29 cellular contexts compared by ENCODE assay signal in genomic region chr6:130859161-130859867, GRCh38. TPM values are rescaled to one million over a fixed set of nuclear protein-coding genes. Genes with fewer than 3 reads are reported as not detected.
A peak's percentile ranks its signal among the peaks of the same experiment; 100 is the strongest.
DNase-seq lines count a peak whose midpoint lies in the region; ATAC-seq and TF ChIP-seq lines count a peak whose summit lies in the region.
"Had no signal": no experiment of that assay in that cellular context is flagged by ENCODE, and none has a peak within 500 bp of the region (broad histone marks: within the 10 kb centered on the region; RNA-seq: fewer than 3 reads in every experiment).

No MANE protein-coding gene starts in this region.

- H3K9me3 Mint-ChIP-seq in H9 = peaks cover 0 to 4% of the 10 kb centered on the region in 2 experiments; a peak in 3 of 5 replicates
- peaks cover 8% of the 10 kb centered on the region for H3K9me3 Mint-ChIP-seq in nephron
- no peaks in the 10 kb centered on the region for H3K9me3 Mint-ChIP-seq in glutamatergic neuron (ENCODE audit: unreplicated experiment)
- H3K9me3 Mint-ChIP-seq: CD4-positive, alpha-beta T cell; HFFc6; T-helper 1 cell treated with Interleukin-12 subunit alpha and Interleukin-12 subunit beta and Interleukin-4 antibody, amounts not matched to agents 30 μg/mL and 1 μg/mL, for 36 hours had no signal

- no peak overlapping the region for H4K8ac ChIP-seq in H9 (replicated peaks; ENCODE audit: insufficient read length, low read depth, low read length)

- H3K56ac ChIP-seq in H9 (ENCODE audit: insufficient read length, low read depth, low read length) = no peak overlapping the region

- H3K9me3 ChIP-seq in H9 (ENCODE audit: control insufficient read depth, low read depth, low read length) (no peaks in the 10 kb centered on the region), T-helper 17 cell (ENCODE audit: control insufficient read depth, low read length, poor library complexity, severe bottlenecking) (no peaks in the 10 kb centered on the region)
- H3K9me3 ChIP-seq: A549, HAP-1, MG63 had no signal

- H3K27me3 Mint-ChIP-seq in H9 (ENCODE audit: low read depth) (no peaks in the 10 kb centered on the region), T-helper 17 cell (no peaks in the 10 kb centered on the region), nephron (ENCODE audit: low read depth) (no peaks in the 10 kb centered on the region), glutamatergic neuron (ENCODE audit: unreplicated experiment) (no peaks in the 10 kb centered on the region)
- H3K27me3 Mint-ChIP-seq: CD4-positive, alpha-beta T cell had no signal

- peaks cover 9 to 13% (median 11%) of the 10 kb centered on the region in 3 experiments for H3K36me3 Mint-ChIP-seq in H9 (ENCODE audit: insufficient read depth in 1 of 3, low read depth in 3 of 3)
- H3K36me3 Mint-ChIP-seq in T-helper 17 cell (ENCODE audit: low read depth) = peaks cover 9% of the 10 kb centered on the region
- H3K36me3 Mint-ChIP-seq in nephron (ENCODE audit: low read depth) = peaks cover 41% of the 10 kb centered on the region
- no peaks in the 10 kb centered on the region for H3K36me3 Mint-ChIP-seq in glutamatergic neuron (ENCODE audit: unreplicated experiment)

- H2BK12ac ChIP-seq in H9 (ENCODE audit: insufficient read length, low read depth, low read length) = no peak overlapping the region

- no peaks in the 10 kb centered on the region for H3K4me1 ChIP-seq in H9 (ENCODE audit: insufficient read depth, low read length)
- H3K4me1 ChIP-seq: A549; BLaER1 treated with 17β-estradiol and CSF1 and Interleukin-3, amounts not matched to agents 10 nM and 100 nM; HAP-1 had no signal

- H2BK5ac ChIP-seq in H9 (ENCODE audit: insufficient read length, low read length) = no peak overlapping the region

- H4K91ac ChIP-seq in H9 (ENCODE audit: insufficient read length, low read depth, low read length) = no peak overlapping the region

- no peaks in the 10 kb centered on the region for H4K20me1 ChIP-seq in H9 (ENCODE audit: control insufficient read depth, insufficient read depth, insufficient read length)
- H4K20me1 ChIP-seq: BLaER1 treated with 17β-estradiol and CSF1 and Interleukin-3, amounts not matched to agents 10 nM and 100 nM had no signal

- H3K27ac Mint-ChIP-seq in H9 (peak overlapping the region in 2 of 3 experiments; percentile 15 to 23; a peak in 3 of 7 replicates), T-helper 17 cell (peak overlapping the region; percentile 24), nephron (peak overlapping the region; percentile 0 to 30 (median 7)), glutamatergic neuron (ENCODE audit: unreplicated experiment) (no peak overlapping the region)
- H3K27ac Mint-ChIP-seq: CD4-positive, alpha-beta T cell; HFFc6; T-helper 1 cell treated with Interleukin-12 subunit alpha and Interleukin-12 subunit beta and Interleukin-4 antibody, amounts not matched to agents 30 μg/mL and 1 μg/mL, for 36 hours had no signal

- no peak overlapping the region for H2AK5ac ChIP-seq in H9 (ENCODE audit: insufficient read length, low read length)

- H3K9ac ChIP-seq in H9 (ENCODE audit: extremely low read depth, insufficient read length, low read length) = no peak overlapping the region
- H3K9ac ChIP-seq: BLaER1 treated with 17β-estradiol and CSF1 and Interleukin-3, amounts not matched to agents 10 nM and 100 nM; GM23248; SK-N-SH had no signal

- no peak overlapping the region for H3K14ac ChIP-seq in H9 (ENCODE audit: insufficient read depth, low read length)

- H3K23me2 ChIP-seq in H9 (ENCODE audit: insufficient read length, low read depth, low read length, poor library complexity, severe bottlenecking) = no peaks in the 10 kb centered on the region

- ATAC-seq in GM19324 (IDR thresholded peaks at IDR 0.05; ENCODE audit: low FRiP score, unreplicated experiment) = peak; percentile 72
- no peak for ATAC-seq in T-helper 17 cell
- ATAC-seq in GM18502 (IDR thresholded peaks at IDR 0.05; ENCODE audit: poor library complexity, unreplicated experiment) = no peak
- ATAC-seq in HG02759 (IDR thresholded peaks at IDR 0.05; ENCODE audit: unreplicated experiment) = no peak
- ATAC-seq: A549, Panc1 had no signal

- no peak overlapping the region for H3K23ac ChIP-seq in H9 (ENCODE audit: insufficient read length, low read depth, low read length)

- H3K79me2 ChIP-seq in H9 (ENCODE audit: insufficient read depth, low read length) = no peaks in the 10 kb centered on the region

- H2BK15ac ChIP-seq in H9 (ENCODE audit: low read depth, low read length) = no peak overlapping the region

- no CpG with 5 or more reads among the region's 11 CpGs for WGBS in H9 (ENCODE audit: extremely low coverage, insufficient read length, low lambda C conversion rate)

- H3T11ph ChIP-seq in H9 (ENCODE audit: low read length) = no peak overlapping the region

- H3K4ac ChIP-seq in H9 (ENCODE audit: low read depth, low read length) = no peak overlapping the region

- DNase-seq in H9 (no peak), T-helper 17 cell (no peak), RKO (ENCODE audit: low spot score) (no peak), glutamatergic neuron (no peak)
- DNase-seq: AML-193; CD4-positive, alpha-beta T cell; DMS53; GM23248; HFFc6; KBM-7; MG63; NCI-H1694; NCI-H2081; NCI-H2227 treated with DMSO at 0.1 percent for 48 hours; NCI-H526 treated with DMSO at 0.1 percent for 48 hours; SK-N-SH; SW 1271 had no signal

- H3K27ac ChIP-seq in H9 (ENCODE audit: insufficient read length, low read depth, low read length) = no peak overlapping the region
- H3K27ac ChIP-seq: A549; BLaER1 treated with 17β-estradiol and CSF1 and Interleukin-3, amounts not matched to agents 10 nM and 100 nM; GM23248 had no signal

- H3K4me1 Mint-ChIP-seq in H9 = peaks cover 21% of the 10 kb centered on the region in 2 experiments
- H3K4me1 Mint-ChIP-seq in T-helper 17 cell = peaks cover 3% of the 10 kb centered on the region
- H3K4me1 Mint-ChIP-seq in nephron = peaks cover 11% of the 10 kb centered on the region
- H3K4me1 Mint-ChIP-seq in glutamatergic neuron (ENCODE audit: low read depth, unreplicated experiment) = peaks cover 2% of the 10 kb centered on the region

- TF ChIP-seq CTCF in H9 (conservative IDR thresholded peaks at IDR 0.05) (no peak), nephron (IDR thresholded peaks at IDR 0.05; ENCODE audit: unreplicated experiment in 3 of 3) (no peak), glutamatergic neuron (IDR thresholded peaks at IDR 0.05; ENCODE audit: partially characterized antibody, unreplicated experiment) (no peak)

- no peak overlapping the region for H2AFZ ChIP-seq in H9 (ENCODE audit: low read length)
- H2AFZ ChIP-seq: GM23248 had no signal

- H3K4me3 Mint-ChIP-seq in H9 = no peak overlapping the region
- H3K4me3 Mint-ChIP-seq in T-helper 17 cell = no peak overlapping the region
- no peak overlapping the region for H3K4me3 Mint-ChIP-seq in nephron
- H3K4me3 Mint-ChIP-seq in glutamatergic neuron (ENCODE audit: unreplicated experiment) = no peak overlapping the region
- H3K4me3 Mint-ChIP-seq: CD4-positive, alpha-beta T cell; HFFc6; T-helper 1 cell treated with Interleukin-12 subunit alpha and Interleukin-12 subunit beta and Interleukin-4 antibody, amounts not matched to agents 30 μg/mL and 1 μg/mL, for 36 hours had no signal

- H3K18ac ChIP-seq in H9 (ENCODE audit: insufficient read length, low read depth, low read length) = no peak overlapping the region

- no peak overlapping the region for H4K5ac ChIP-seq in H9 (ENCODE audit: insufficient read length, low read depth, low read length)

- H3K4me2 ChIP-seq in H9 (ENCODE audit: insufficient read depth, insufficient read length, low read length) = no peak overlapping the region
- H3K4me2 ChIP-seq: A549; BLaER1 treated with 17β-estradiol and CSF1 and Interleukin-3, amounts not matched to agents 10 nM and 100 nM; SK-N-SH had no signal

- no peak overlapping the region for H2BK120ac ChIP-seq in H9 (ENCODE audit: low read depth, low read length, poor library complexity, severe bottlenecking)

- H2BK20ac ChIP-seq in H9 (ENCODE audit: low read depth, low read length, poor library complexity, severe bottlenecking) = no peak overlapping the region

- no peaks in the 10 kb centered on the region for H3K79me1 ChIP-seq in H9 (ENCODE audit: insufficient read depth, low read depth, low read length, poor library complexity, severe bottlenecking)

- H3K27me3 ChIP-seq in H9 (ENCODE audit: insufficient read depth, low read length) = no peaks in the 10 kb centered on the region
- H3K27me3 ChIP-seq: BLaER1 treated with 17β-estradiol and CSF1 and Interleukin-3, amounts not matched to agents 10 nM and 100 nM; MG63 had no signal

RNA-seq across cellular contexts. Expression of gene SMLR1, which starts 32.1 kb away (rescaled TPM):
- not detected in 2 replicates for total RNA-seq in H9 (2021)
- total RNA-seq in T-helper 17 cell = not detected
- total RNA-seq in glutamatergic neuron (ENCODE audit: unreplicated experiment) = not detected
- total RNA-seq: CD4-positive, alpha-beta T cell; Daoy; GM23248; HFFc6; NCI-H460; OCI-LY7 had no signal
